ENCODE assay signal across 1 cellular context in the genomic region with DNA sequence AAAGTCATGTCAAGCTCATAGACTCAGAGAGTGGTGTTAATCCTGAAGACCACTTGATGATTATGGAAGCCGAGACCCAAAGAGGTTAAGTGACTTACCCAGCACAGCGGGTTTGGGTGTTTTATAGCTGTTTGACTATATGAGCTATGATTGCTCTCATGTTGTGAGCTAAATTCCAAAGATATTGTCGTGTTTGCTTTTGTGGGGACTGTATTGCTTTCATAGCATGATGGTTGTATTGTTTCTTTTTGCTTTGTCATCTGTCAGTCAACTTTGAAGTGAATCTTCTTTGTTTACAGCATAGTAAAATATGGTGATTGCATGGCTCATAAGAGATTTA.
TF ChIP-seq lines count a peak whose summit lies in the region.

No MANE protein-coding gene starts in this region.

TF ChIP-seq in K562, 482 proteins besides CTCF, POLR2A, EP300 and RAD21:
- TF ChIP-seq PKNOX1 (IDR thresholded peaks at IDR 0.05) (peak; percentile 23; the same call in 1 of the 2 replicates), NR4A1 (CRISPR knock-in tag; IDR thresholded peaks at IDR 0.05) (no peak), NR4A1 (tag; IDR thresholded peaks at IDR 0.05) (no peak)
